ENCODE assay signal across 8 cellular contexts in the genomic region with DNA sequence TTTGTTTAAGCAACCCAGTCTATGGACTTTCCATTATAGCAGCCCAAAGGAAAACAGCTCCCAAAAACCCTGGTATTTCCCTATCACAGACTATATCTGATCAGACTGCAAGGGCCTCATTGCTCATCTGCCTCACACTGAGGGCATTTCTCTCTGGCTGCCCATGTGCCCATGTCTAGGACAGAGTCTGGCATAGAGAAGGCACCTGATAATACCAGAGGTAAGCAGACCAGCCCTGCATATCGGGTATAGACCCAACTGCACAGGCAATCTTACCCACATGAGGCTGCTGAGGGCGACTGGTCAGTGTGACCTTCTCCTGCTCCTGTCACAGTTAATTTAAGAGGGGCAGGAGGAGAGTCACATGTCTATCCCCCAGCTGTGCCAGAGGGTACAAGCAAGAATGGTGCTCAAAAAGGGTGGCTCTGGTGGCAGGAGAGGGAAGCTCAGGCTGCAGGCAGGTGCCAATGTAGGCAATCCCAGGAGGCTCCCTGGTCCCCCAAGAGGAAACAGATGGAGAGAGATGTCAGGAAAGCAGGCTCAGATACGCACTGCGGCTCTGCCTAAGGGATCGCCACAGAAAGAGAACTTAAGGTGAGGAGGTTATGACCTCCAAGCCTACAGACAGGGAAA. TPM values are rescaled to one million over a fixed set of nuclear protein-coding genes. Genes with fewer than 3 reads are reported as not detected.
DNase-seq lines count a peak whose midpoint lies in the region; ATAC-seq and TF ChIP-seq lines count a peak whose summit lies in the region.

No MANE protein-coding gene starts in this region.

- H3K4me2 ChIP-seq in OCI-LY3 (ENCODE audit: low read length) = peak overlapping the region; percentile 94

- peaks cover 72% of the 10 kb centered on the region for H3K4me1 ChIP-seq in OCI-LY3 (ENCODE audit: low read length)
- peaks cover 70% of the 10 kb centered on the region for H3K4me1 ChIP-seq in ectodermal cell (ENCODE audit: control insufficient read depth, insufficient read depth, low read length)

- peaks cover 63% of the 10 kb centered on the region for H3K79me2 ChIP-seq in OCI-LY3 (ENCODE audit: low read length)

- ATAC-seq in GM19395 (IDR thresholded peaks at IDR 0.05; ENCODE audit: unreplicated experiment) = no peak

- H4K20me1 ChIP-seq in OCI-LY3 (ENCODE audit: insufficient read depth, low read length) = peaks cover 32% of the 10 kb centered on the region

- no peak for DNase-seq in osteocyte (ENCODE audit: extremely low spot score, unreplicated experiment)
- DNase-seq in activated effector memory CD4-positive, alpha-beta T cell treated with anti-CD3 and anti-CD28 coated beads, Interleukin-2, amount 50 U/mL, for 16 hours = no peak
- no peak for DNase-seq in NCI-H526 treated with DMSO at 0.1 percent for 48 hours (lab: John Stamatoyannopoulos, UW)
- DNase-seq in OCI-M1 (lab: John Stamatoyannopoulos, UW) = no peak

- H3K9me3 ChIP-seq in OCI-LY3 (ENCODE audit: insufficient read depth, low read length) (no peaks in the 10 kb centered on the region), ectodermal cell (ENCODE audit: control insufficient read depth, low read length) (no peaks in the 10 kb centered on the region)

- H3K9me3 Mint-ChIP-seq in osteocyte (ENCODE audit: unreplicated experiment) = no peaks in the 10 kb centered on the region

- no peaks in the 10 kb centered on the region for H3K27me3 ChIP-seq in OCI-LY3 (ENCODE audit: low read depth, low read length)
- peaks cover 9% of the 10 kb centered on the region for H3K27me3 ChIP-seq in ectodermal cell (ENCODE audit: control insufficient read depth, insufficient read depth, low read length, poor library complexity, severe bottlenecking)

- 0 out of 2 replicates have a peak, but pooled peaks have one; percentile 7 for TF ChIP-seq CTCF in OCI-LY3 (IDR thresholded peaks at IDR 0.05; ENCODE audit: low read depth, low read length)
- peak; percentile 23 for TF ChIP-seq CTCF in osteocyte (IDR thresholded peaks at IDR 0.05)

- no peaks in the 10 kb centered on the region for H3K27me3 Mint-ChIP-seq in osteocyte (ENCODE audit: unreplicated experiment)

- no peak overlapping the region for H3K27ac ChIP-seq in OCI-LY3 (ENCODE audit: low read length)
- peak overlapping the region; percentile 65 for H3K27ac ChIP-seq in ectodermal cell (ENCODE audit: insufficient read depth, low read depth, low read length, poor library complexity, severe bottlenecking)

- H3K4me3 Mint-ChIP-seq in osteocyte (ENCODE audit: unreplicated experiment) = peak overlapping the region; percentile 97

- H3K36me3 Mint-ChIP-seq in osteocyte (ENCODE audit: unreplicated experiment) = peaks cover 4% of the 10 kb centered on the region

- peak overlapping the region; percentile 99 for H3K27ac Mint-ChIP-seq in osteocyte (ENCODE audit: unreplicated experiment)

- no peak overlapping the region for H2AFZ ChIP-seq in OCI-LY3 (ENCODE audit: low read depth, low read length)

- peaks cover 15% of the 10 kb centered on the region for H3K36me3 ChIP-seq in OCI-LY3 (replicated peaks; ENCODE audit: low read depth, low read length)
- H3K36me3 ChIP-seq in ectodermal cell (ENCODE audit: control insufficient read depth, insufficient read depth, low read length) = no peaks in the 10 kb centered on the region

- 80 to 82% methylated on average over 5 of the region's 5 CpGs for WGBS in ectodermal cell, 2 experiments

- H3K4me3 ChIP-seq in GM08714 (ENCODE audit: low read length) (peak overlapping the region; percentile 63; the same call in 1 of the 2 replicates), OCI-LY3 (ENCODE audit: low read length) (peak overlapping the region; percentile 84), ectodermal cell (ENCODE audit: insufficient read depth, low read depth, low read length) (no peak overlapping the region)

- 0 out of 2 replicates have a peak overlapping the region, but pooled peaks have one; percentile 16 for H3K9ac ChIP-seq in OCI-LY3 (ENCODE audit: low read length)

- H3K4me1 Mint-ChIP-seq in osteocyte (ENCODE audit: unreplicated experiment) = peaks cover 78% of the 10 kb centered on the region

RNA-seq across cellular contexts. Expression of a gene that starts 3.1 kb away (rescaled TPM):
- 6.1 TPM for polyA plus RNA-seq in ectodermal cell (2013, experiment 1 of 4)
- 7.0 TPM for polyA plus RNA-seq in ectodermal cell (2013, experiment 2 of 4)
- polyA plus RNA-seq in ectodermal cell (2013, experiment 3 of 4) = 5.9 TPM
- polyA plus RNA-seq in ectodermal cell (2013, experiment 4 of 4) = 5.7 TPM
- total RNA-seq in osteocyte = 12.8 and 15.1 TPM in 2 replicates

RNA-seq across cellular contexts. Expression of a gene that starts 42.1 kb away (rescaled TPM):
- not detected for polyA plus RNA-seq in ectodermal cell (2013, experiment 1 of 4)
- polyA plus RNA-seq in ectodermal cell (2013, experiment 2 of 4) = 0.04 TPM
- 0.05 TPM for polyA plus RNA-seq in ectodermal cell (2013, experiment 3 of 4)
- polyA plus RNA-seq in ectodermal cell (2013, experiment 4 of 4) = not detected
- not detected in 2 replicates for total RNA-seq in osteocyte

RNA-seq across cellular contexts. Expression of a gene that starts 42.8 kb away (rescaled TPM):
- polyA plus RNA-seq in ectodermal cell (2013, experiment 1 of 4) = 5.9 TPM
- polyA plus RNA-seq in ectodermal cell (2013, experiment 2 of 4) = 7.4 TPM
- polyA plus RNA-seq in ectodermal cell (2013, experiment 3 of 4) = 7.3 TPM
- polyA plus RNA-seq in ectodermal cell (2013, experiment 4 of 4) = 5.7 TPM
- total RNA-seq in osteocyte = 8.7 and 10.3 TPM in 2 replicates

RNA-seq across cellular contexts. Expression of a gene that starts 42.9 kb away (rescaled TPM):
- 41.6 TPM for polyA plus RNA-seq in ectodermal cell (2013, experiment 1 of 4)
- polyA plus RNA-seq in ectodermal cell (2013, experiment 2 of 4) = 40.2 TPM
- polyA plus RNA-seq in ectodermal cell (2013, experiment 3 of 4) = 31.0 TPM
- polyA plus RNA-seq in ectodermal cell (2013, experiment 4 of 4) = 32.5 TPM
- total RNA-seq in osteocyte = 54.3 and 62.1 TPM in 2 replicates
